In the genomic region with DNA sequence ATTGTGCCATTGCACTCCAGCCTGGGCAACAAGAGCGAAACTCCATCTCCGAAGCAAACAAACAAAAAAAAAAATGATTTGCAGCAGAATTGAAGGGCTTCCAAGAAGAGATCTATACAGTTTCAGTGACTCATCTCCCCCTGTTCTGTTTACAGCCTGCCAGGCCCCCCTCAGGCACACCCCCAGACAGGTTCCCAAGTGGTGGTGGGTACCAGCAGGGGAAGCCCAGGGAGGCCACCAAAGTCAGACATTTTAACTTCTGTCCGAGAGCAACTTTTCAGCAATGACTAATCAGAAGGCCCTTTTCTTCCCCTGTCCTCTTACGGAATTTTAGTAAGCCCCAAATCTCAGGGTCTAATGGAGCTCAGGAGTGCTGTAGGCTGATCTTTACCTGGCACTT, we compare ENCODE assay signal across 11 cellular contexts.
A peak's percentile ranks its signal among the peaks of the same experiment; 100 is the strongest.
DNase-seq lines count a peak whose midpoint lies in the region; ATAC-seq and TF ChIP-seq lines count a peak whose summit lies in the region.
"Had no signal": no experiment of that assay in that cellular context is flagged by ENCODE, and none has a peak within 500 bp of the region (broad histone marks: within the 10 kb centered on the region; RNA-seq: fewer than 3 reads in every experiment).

No MANE protein-coding gene starts in this region.

- H2BK5ac ChIP-seq in neuronal stem cell (ENCODE audit: low read length) = no peak overlapping the region

- no peak overlapping the region for H3K4ac ChIP-seq in neuronal stem cell (ENCODE audit: low read length)

- H3K9me3 Mint-ChIP-seq in chondrocyte (ENCODE audit: low read depth) = peaks cover 4% of the 10 kb centered on the region

- no peak overlapping the region for H3K4me2 ChIP-seq in neuronal stem cell (ENCODE audit: insufficient read depth, low read length, poor library complexity, severe bottlenecking)

- H3K9ac ChIP-seq in neuronal stem cell (ENCODE audit: low read depth, low read length, poor library complexity) = no peak overlapping the region

- ATAC-seq in GM18867 (IDR thresholded peaks at IDR 0.05; ENCODE audit: unreplicated experiment) (peak; percentile 20), GM21423 (IDR thresholded peaks at IDR 0.05; ENCODE audit: unreplicated experiment) (peak; percentile 19), HG03039 (IDR thresholded peaks at IDR 0.05; ENCODE audit: unreplicated experiment) (peak; percentile 38)

- H2AFZ ChIP-seq in neuronal stem cell (ENCODE audit: low read length) = no peak overlapping the region

- no peak overlapping the region for H3K18ac ChIP-seq in neuronal stem cell (ENCODE audit: low read length)

- no peak overlapping the region for H3K27ac Mint-ChIP-seq in chondrocyte (ENCODE audit: unreplicated experiment)
- H3K27ac Mint-ChIP-seq: activated T-cell treated with anti-CD3 and anti-CD28 coated beads, Interleukin-2, amount 50 U/mL, for 24 hours; CD4-positive, CD25-positive, alpha-beta regulatory T cell had no signal

- H2BK15ac ChIP-seq in neuronal stem cell (ENCODE audit: low read length) = no peak overlapping the region

- no peak overlapping the region for H2BK12ac ChIP-seq in neuronal stem cell (ENCODE audit: low read length)

- H3K14ac ChIP-seq in neuronal stem cell (ENCODE audit: low read length) = no peak overlapping the region

- H3K27me3 Mint-ChIP-seq in chondrocyte (ENCODE audit: low read depth) = peaks cover 33% of the 10 kb centered on the region

- no peak overlapping the region for H3K4me3 ChIP-seq in neuronal stem cell (ENCODE audit: low read length in 2 of 2)
- H3K4me3 ChIP-seq: testis had no signal

- no CpG with 5 or more reads among the region's 4 CpGs for WGBS in neuronal stem cell (ENCODE audit: extremely low coverage in 2 of 2, insufficient read length in 2 of 2, insufficient replicate concordance in 1 of 2), 2 donors

- no peak overlapping the region for H2BK120ac ChIP-seq in neuronal stem cell (ENCODE audit: low read depth, low read length)

- H3K36me3 Mint-ChIP-seq in chondrocyte (ENCODE audit: low read depth) = peaks cover 2% of the 10 kb centered on the region
- H3K36me3 Mint-ChIP-seq: CD4-positive, CD25-positive, alpha-beta regulatory T cell had no signal

- no peaks in the 10 kb centered on the region for H3K27me3 ChIP-seq in neuronal stem cell (ENCODE audit: control insufficient read depth in 3 of 3, insufficient read depth in 3 of 3, low read depth in 1 of 3, low read length in 3 of 3)
- H3K27me3 ChIP-seq: testis had no signal

- H3K36me3 ChIP-seq in neuronal stem cell (replicated peaks in 1 of 2; ENCODE audit: control insufficient read depth in 2 of 2, insufficient read depth in 2 of 2, low read length in 2 of 2) = peaks cover 0 to 55% of the 10 kb centered on the region in 2 donors

- no peak for TF ChIP-seq CTCF in chondrocyte (IDR thresholded peaks at IDR 0.05)

- no peaks in the 10 kb centered on the region for H3K79me1 ChIP-seq in neuronal stem cell (ENCODE audit: low read depth, low read length)

- peaks cover 0 to 16% of the 10 kb centered on the region in 2 donors for H3K9me3 ChIP-seq in neuronal stem cell (replicated peaks in 1 of 2; ENCODE audit: control insufficient read depth in 2 of 2, insufficient read depth in 1 of 2, low read depth in 1 of 2, low read length in 2 of 2)
- H3K9me3 ChIP-seq: testis had no signal

- H3K27ac ChIP-seq in neuronal stem cell (replicated peaks; ENCODE audit: low read length) = no peak overlapping the region
- H3K27ac ChIP-seq: testis had no signal

- H3K4me1 ChIP-seq in neuronal stem cell (ENCODE audit: control insufficient read depth in 2 of 2, insufficient read depth in 1 of 2, low read depth in 1 of 2, low read length in 2 of 2) = no peaks in the 10 kb centered on the region
- H3K4me1 ChIP-seq: testis had no signal

- H4K91ac ChIP-seq in neuronal stem cell (ENCODE audit: low read depth, low read length, poor library complexity) = no peak overlapping the region

- DNase-seq in ecto neural progenitor cell (ENCODE audit: low spot score) (peak; percentile 20), chondrocyte (ENCODE audit: low spot score) (no peak), neuronal stem cell (ENCODE audit: low spot score) (no peak), NCI-H1694 treated with DMSO at 0.1 percent for 48 hours (lab: John Stamatoyannopoulos, UW) (no peak)
- DNase-seq: activated T-cell treated with anti-CD3 and anti-CD28 coated beads, Interleukin-2, amount 50 U/mL, for 24 hours; CD4-positive, CD25-positive, alpha-beta regulatory T cell; NCI-H526 treated with DMSO at 0.1 percent for 48 hours; testis had no signal

- no peak overlapping the region for H3K4me3 Mint-ChIP-seq in chondrocyte (ENCODE audit: unreplicated experiment)
- H3K4me3 Mint-ChIP-seq: activated T-cell treated with anti-CD3 and anti-CD28 coated beads, Interleukin-2, amount 50 U/mL, for 24 hours; CD4-positive, CD25-positive, alpha-beta regulatory T cell had no signal

- no peak overlapping the region for H3K23ac ChIP-seq in neuronal stem cell (ENCODE audit: low read depth, low read length, poor library complexity)

- H4K8ac ChIP-seq in neuronal stem cell (ENCODE audit: low read depth, low read length) = no peak overlapping the region

- H3K4me1 Mint-ChIP-seq in chondrocyte (ENCODE audit: low read depth) = no peaks in the 10 kb centered on the region
- H3K4me1 Mint-ChIP-seq: CD4-positive, CD25-positive, alpha-beta regulatory T cell had no signal

- H2AK5ac ChIP-seq in neuronal stem cell (ENCODE audit: low read depth, low read length) = no peak overlapping the region
